Comparison of ENCODE assay signal across 8 cellular contexts in the genomic region with DNA sequence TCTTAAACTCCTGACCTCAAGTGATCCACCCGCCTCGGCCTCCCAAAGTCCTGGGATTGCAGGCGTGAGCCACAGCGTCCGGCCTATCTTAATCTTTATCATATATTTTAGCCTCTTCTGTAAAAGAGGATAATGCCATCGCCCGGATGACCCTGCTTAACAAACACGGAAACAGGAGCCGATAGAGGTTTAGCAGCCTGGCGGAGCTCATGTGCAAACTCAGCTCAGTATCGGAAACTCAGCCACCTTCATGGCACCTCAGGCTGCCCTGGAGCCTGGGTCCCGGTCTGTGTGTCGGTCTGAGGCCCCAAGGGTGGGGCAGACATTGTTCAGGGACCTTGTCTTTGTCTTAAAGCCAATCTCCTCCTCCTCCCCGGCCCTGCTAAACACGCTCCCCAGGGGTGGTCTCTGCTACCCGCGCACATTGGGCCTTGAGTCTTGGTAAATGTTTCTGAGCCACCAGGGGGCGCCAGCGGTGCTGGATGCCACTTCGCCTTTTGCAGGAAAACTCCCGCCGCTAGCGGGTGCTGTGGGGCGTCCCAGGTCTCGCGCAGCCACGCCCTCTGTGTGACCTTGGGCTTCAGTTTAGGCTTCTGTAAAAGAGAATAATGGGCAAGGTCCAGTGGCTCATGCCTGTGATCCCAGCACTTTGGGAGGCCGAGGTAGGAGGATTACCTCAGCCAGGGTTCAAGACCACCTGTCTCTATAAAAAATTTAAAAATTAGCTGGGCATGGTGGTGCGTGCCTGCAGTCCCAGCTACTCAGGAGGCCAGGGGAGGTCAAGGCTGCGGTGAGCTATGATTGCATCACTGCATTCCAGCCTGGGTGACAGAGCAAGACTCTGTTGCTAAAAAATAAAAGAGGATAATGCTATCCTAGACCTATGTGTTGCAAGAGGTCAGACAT. TPM values are rescaled to one million over a fixed set of nuclear protein-coding genes. Genes with fewer than 3 reads are reported as not detected.
DNase-seq lines count a peak whose midpoint lies in the region; ATAC-seq, FAIRE-seq and TF ChIP-seq lines count a peak whose summit lies in the region.

No MANE protein-coding gene starts in this region.

- H3K36me3 ChIP-seq in bronchial epithelial cell (ENCODE audit: control insufficient read depth, insufficient read depth, low read length): no peaks in the 10 kb centered on the region

- FAIRE-seq in bronchial epithelial cell (lab: Jason Lieb, UNC): no peak

- peak; percentile 63 for ATAC-seq in GM19452 (IDR thresholded peaks at IDR 0.05; ENCODE audit: unreplicated experiment)
- ATAC-seq in HG02623 (IDR thresholded peaks at IDR 0.05; ENCODE audit: unreplicated experiment): no peak

- no peak overlapping the region for H3K4me3 ChIP-seq in bronchial epithelial cell (ENCODE audit: low read depth, low read length)

- peak in 10 of 14 donors; percentile 9 to 76 (median 28) for DNase-seq in C1 segment of cervical spinal cord (lab: John Stamatoyannopoulos, UW)
- peak; percentile 91 for DNase-seq in MV-4-11 (lab: John Stamatoyannopoulos, UW)
- peak; percentile 84 to 97 (median 96) for DNase-seq in activated CD4-positive, CD25-positive, alpha-beta regulatory T cell (lab: John Stamatoyannopoulos, UW)
- DNase-seq in bronchial epithelial cell (ENCODE audit: low read depth): peak; percentile 51
- DNase-seq in kidney glomerular epithelial cell (lab: John Stamatoyannopoulos, UW): peak; percentile 31
- DNase-seq in stimulated activated CD4-positive, alpha-beta T cell treated with anti-CD3 and anti-CD28 coated beads, Interleukin-2, amount 100 ng/mL, for 4 hours (ENCODE audit: low read depth): peak; percentile 88

- H3K27me3 ChIP-seq in bronchial epithelial cell (ENCODE audit: control insufficient read depth, insufficient read depth, low read length): no peaks in the 10 kb centered on the region

- TF ChIP-seq CTCF in bronchial epithelial cell (IDR thresholded peaks at IDR 0.05; ENCODE audit: insufficient read depth, low read length, severe bottlenecking): peak; percentile 80

RNA-seq across cellular contexts. Expression of a gene that starts 2.7 kb away (rescaled TPM):
- total RNA-seq in bronchial epithelial cell: not detected in 2 replicates

RNA-seq across cellular contexts. Expression of a gene that starts 24.9 kb away (rescaled TPM):
- total RNA-seq in bronchial epithelial cell: 2.1 and 2.2 TPM in 2 replicates

RNA-seq across cellular contexts. Expression of a gene that starts 32.6 kb away (rescaled TPM):
- 93.8 and 110 TPM in 2 replicates for total RNA-seq in bronchial epithelial cell

Comparison
In these comparisons a context has a peak if more than half of its experiments do, and no peak if none do; other contexts are left out.
1. DNase-seq: peak in every context shown above with its lines; median percentile 96 in activated CD4-positive, CD25-positive, alpha-beta regulatory T cell; 91 in MV-4-11; 88 in stimulated activated CD4-positive, alpha-beta T cell treated with anti-CD3 and anti-CD28 coated beads, Interleukin-2, amount 100 ng/mL, for 4 hours; 51 in bronchial epithelial cell; 31 in kidney glomerular epithelial cell; 28 in C1 segment of cervical spinal cord.